ENCODE assay signal across 8 cellular contexts in genomic region chr1:117758444-117759316, GRCh38.
DNase-seq lines count a peak whose midpoint lies in the region; ATAC-seq and TF ChIP-seq lines count a peak whose summit lies in the region.

No MANE protein-coding gene starts in this region.

- H3K9me3 ChIP-seq in A673 (ENCODE audit: low read depth, low read length, poor library complexity, severe bottlenecking) = no peaks in the 10 kb centered on the region
- no peaks in the 10 kb centered on the region for H3K9me3 ChIP-seq in right lobe of liver

- H3K4me3 Mint-ChIP-seq in dendritic cell treated with granulocyte-macrophage colony-stimulating factor and Interleukin-4, amounts not matched to agents 40 ng/mL and 50 ng/mL, for 4 days = peak overlapping the region; percentile 66

- intact Hi-C loops in A673 (cut with micrococcal nuclease; ENCODE audit: unreplicated experiment) = loop anchor here (5.0 kb wide), 1 partner anchor 139 kb away; no protein-coding TSS in a partner anchor
- intact Hi-C loops in dendritic cell treated with granulocyte-macrophage colony-stimulating factor and Interleukin-4, amounts not matched to agents 40 ng/mL and 50 ng/mL, for 4 days (cut with micrococcal nuclease) = loop anchor here (2.0 to 10.0 kb wide), 3 partner anchors 84 to 691 kb away; no protein-coding TSS in a partner anchor
- intact Hi-C loops in right lobe of liver (cut with DNase I) = loop anchor here (10.0 kb wide), 1 partner anchor 224 kb away; no protein-coding TSS in a partner anchor

- H3K4me1 ChIP-seq in A673 (ENCODE audit: insufficient read depth, low read length, poor library complexity, severe bottlenecking) (peaks cover 7% of the 10 kb centered on the region), right lobe of liver (peaks cover 0 to 16% (median 7%) of the 10 kb centered on the region in 4 donors)

- H3K36me3 Mint-ChIP-seq in dendritic cell treated with granulocyte-macrophage colony-stimulating factor and Interleukin-4, amounts not matched to agents 40 ng/mL and 50 ng/mL, for 4 days (ENCODE audit: low read depth) = no peaks in the 10 kb centered on the region

- no peak overlapping the region for H3K27ac ChIP-seq in A673 (ENCODE audit: low read depth, low read length, poor library complexity, severe bottlenecking)
- H3K27ac ChIP-seq in right lobe of liver = no peak overlapping the region

- CTCF ChIA-PET in A673 (lab: Charles Lee) = interaction anchor here (0.7 to 1.8 kb wide), 3 partner anchors 11 to 224 kb away, joined by 3 to 12 read pairs (median 4); no protein-coding TSS in a partner anchor

- ATAC-seq in GM18858 (IDR thresholded peaks at IDR 0.05; ENCODE audit: unreplicated experiment) (peak; percentile 71), HG03342 (IDR thresholded peaks at IDR 0.05; ENCODE audit: unreplicated experiment) (peak; percentile 73), right lobe of liver (peak; percentile 85 to 89 (median 88))

- 10% methylated on average over 26 of the region's 26 CpGs for WGBS in right lobe of liver (ENCODE audit: insufficient coverage, low coverage, low lambda C conversion rate, missing lambda C conversion rate)

- TF ChIP-seq CTCF in A673 (conservative IDR thresholded peaks at IDR 0.05; ENCODE audit: low read depth, low read length) (peak; percentile 94), right lobe of liver (IDR thresholded peaks at IDR 0.05) (peak; percentile 80 to 94 (median 93))

- no peaks in the 10 kb centered on the region for H3K9me3 Mint-ChIP-seq in dendritic cell treated with granulocyte-macrophage colony-stimulating factor and Interleukin-4, amounts not matched to agents 40 ng/mL and 50 ng/mL, for 4 days

- no TSS peak for BruUV-seq in A673 (replicated peaks; lab: Mats Ljungman, UMichigan)

- H3K27me3 ChIP-seq in A673 (replicated peaks; ENCODE audit: insufficient read depth, low read depth, low read length, poor library complexity) = no peaks in the 10 kb centered on the region
- no peaks in the 10 kb centered on the region for H3K27me3 ChIP-seq in right lobe of liver

- no peak overlapping the region for H3K27ac Mint-ChIP-seq in dendritic cell treated with granulocyte-macrophage colony-stimulating factor and Interleukin-4, amounts not matched to agents 40 ng/mL and 50 ng/mL, for 4 days

- TF ChIP-seq POLR2A in right lobe of liver (IDR thresholded peaks at IDR 0.05) = no peak

- H3K36me3 ChIP-seq in A673 (ENCODE audit: insufficient read depth, low read length, poor library complexity, severe bottlenecking) (no peaks in the 10 kb centered on the region), right lobe of liver (no peaks in the 10 kb centered on the region)

- peaks cover 10% of the 10 kb centered on the region for H3K4me1 Mint-ChIP-seq in dendritic cell treated with granulocyte-macrophage colony-stimulating factor and Interleukin-4, amounts not matched to agents 40 ng/mL and 50 ng/mL, for 4 days (ENCODE audit: low read depth)

- DNase-seq in A673 (ENCODE audit: low spot score) (peak; percentile 86), NCI-H446 treated with DMSO at 0.1 percent for 48 hours (lab: John Stamatoyannopoulos, UW) (peak; percentile 80), right lobe of liver (peak; percentile 53 to 71 (median 63))
- DNase-seq in activated CD4-positive, alpha-beta T cell treated with anti-CD3 and anti-CD28 coated beads for 48 hours = peak; percentile 73
- DNase-seq in stimulated activated CD4-positive, alpha-beta T cell treated with anti-CD3 and anti-CD28 coated beads, Interleukin-4, amount 100 ng/mL, for 4 hours = peak; percentile 48 to 58

- peaks cover 15% of the 10 kb centered on the region for H3K27me3 Mint-ChIP-seq in dendritic cell treated with granulocyte-macrophage colony-stimulating factor and Interleukin-4, amounts not matched to agents 40 ng/mL and 50 ng/mL, for 4 days

- peak overlapping the region; percentile 33 for H3K4me3 ChIP-seq in A673 (ENCODE audit: low read depth, low read length, poor library complexity, severe bottlenecking)
- peak overlapping the region in 2 of 3 donors; percentile 18 to 42 for H3K4me3 ChIP-seq in right lobe of liver

- POLR2A ChIA-PET in A673 (lab: Charles Lee; ENCODE audit: low non-redundant PET) = no interaction called here
